8 cellular contexts compared by ENCODE assay signal in genomic region chr1:153985984-153986761, GRCh38. TPM values are rescaled to one million over a fixed set of nuclear protein-coding genes. Genes with fewer than 3 reads are reported as not detected.
A peak's percentile ranks its signal among the peaks of the same experiment; 100 is the strongest.
DNase-seq lines count a peak whose midpoint lies in the region; FAIRE-seq and TF ChIP-seq lines count a peak whose summit lies in the region.

RAB13 (minus strand) TSS chr1:153986339; CDS start chr1:153986236, 103 bp downstream.

- no peaks in the 10 kb centered on the region for H3F3A ChIP-seq in smooth muscle cell (ENCODE audit: low read depth)

- H3K4me3 ChIP-seq in HUES64 (ENCODE audit: low read length) (peak within 1 kb of the TSS; percentile 89), coronary artery (peak within 1 kb of the TSS; percentile 83), kidney (ENCODE audit: low read length in 2 of 2) (peak within 1 kb of the TSS; percentile 94 to 96), smooth muscle cell (peak within 1 kb of the TSS; percentile 61)

- peaks cover 8% of the 10 kb centered on the region; the same call in 1 of the 2 replicates for H3K4me1 ChIP-seq in HUES64 (ENCODE audit: insufficient read depth, low read length)
- peaks cover 6 to 15% of the 10 kb centered on the region in 2 donors for H3K4me1 ChIP-seq in kidney (ENCODE audit: control insufficient read depth in 1 of 2, insufficient read depth in 1 of 2, low read depth in 1 of 2, low read length in 2 of 2)
- H3K4me1 ChIP-seq in smooth muscle cell (ENCODE audit: low read depth), result peaks cover 14% of the 10 kb centered on the region

- TF ChIP-seq CTCF in coronary artery (IDR thresholded peaks at IDR 0.05) (no peak), kidney (IDR thresholded peaks at IDR 0.05; ENCODE audit: borderline replicate concordance, extremely low read depth, insufficient read depth) (no peak), smooth muscle cell (IDR thresholded peaks at IDR 0.05; ENCODE audit: borderline replicate concordance, insufficient read depth, poor library complexity, severe bottlenecking) (no peak)

- peaks cover 19% of the 10 kb centered on the region for H3K79me2 ChIP-seq in smooth muscle cell (ENCODE audit: low read depth)

- H3K9me3 ChIP-seq in HUES64 (ENCODE audit: insufficient read depth, low read depth, low read length) (no peaks in the 10 kb centered on the region), kidney (ENCODE audit: control insufficient read depth in 1 of 2, low read length in 2 of 2) (no peaks in the 10 kb centered on the region), smooth muscle cell (replicated peaks; ENCODE audit: low read depth) (no peaks in the 10 kb centered on the region)

- peak; percentile 65 for DNase-seq in D341Med (ENCODE audit: low spot score)
- peak; percentile 76 for DNase-seq in RCC 7860 (ENCODE audit: low spot score)
- peak; percentile 96 for DNase-seq in coronary artery (ENCODE audit: low spot score)
- DNase-seq in kidney, result peak; percentile 96
- DNase-seq in smooth muscle cell (lab: John Stamatoyannopoulos, UW; ENCODE audit: unreplicated experiment), result peak; percentile 69
- DNase-seq in stimulated activated naive CD4-positive, alpha-beta T cell treated with Interleukin-2 at 50 U/mL for 16 hours (lab: John Stamatoyannopoulos, UW), result no peak
- no peak for DNase-seq in retina

- H3K9ac ChIP-seq in HUES64 (ENCODE audit: low read depth, low read length) (peak within 1 kb of the TSS; percentile 83), kidney (ENCODE audit: low read length in 2 of 2) (peak within 1 kb of the TSS; percentile 95 to 96), smooth muscle cell (ENCODE audit: low read depth) (peak within 1 kb of the TSS; percentile 68)

- FAIRE-seq in RCC 7860 (lab: Jason Lieb, UNC) (no peak), kidney (lab: Jason Lieb, UNC) (no peak)

- H3K4me2 ChIP-seq in smooth muscle cell, result peak within 1 kb of the TSS; percentile 87

- peaks cover 30% of the 10 kb centered on the region for H3K36me3 ChIP-seq in HUES64 (ENCODE audit: insufficient read depth, low read length)
- H3K36me3 ChIP-seq in kidney (ENCODE audit: control insufficient read depth in 1 of 2, insufficient read depth in 2 of 2, low read length in 2 of 2), result no peaks in the 10 kb centered on the region
- H3K36me3 ChIP-seq in smooth muscle cell (ENCODE audit: low read depth), result no peaks in the 10 kb centered on the region

- WGBS in HUES64, result 2% methylated on average over 30 of the region's 31 CpGs
- 1% methylated on average over 25 of the region's 31 CpGs for WGBS in smooth muscle cell (ENCODE audit: low lambda C conversion rate)

- H4K20me1 ChIP-seq in smooth muscle cell (ENCODE audit: low read depth), result peaks cover 7% of the 10 kb centered on the region

- H3K27me3 ChIP-seq in HUES64 (ENCODE audit: insufficient read depth, low read length) (no peaks in the 10 kb centered on the region), smooth muscle cell (ENCODE audit: low read depth) (no peaks in the 10 kb centered on the region)

- intact Hi-C loops in kidney (cut with DNase I), result loop anchor here (10.0 kb wide), 1 partner anchor 191 kb away; no protein-coding TSS in a partner anchor

- H3K27ac ChIP-seq in HUES64 (ENCODE audit: low read depth, low read length) (peak within 1 kb of the TSS; percentile 76), coronary artery (peak within 1 kb of the TSS; percentile 86 to 90), kidney (ENCODE audit: low read depth in 2 of 2, low read length in 2 of 2) (peak within 1 kb of the TSS; percentile 90 to 92), smooth muscle cell (ENCODE audit: low read depth) (peak within 1 kb of the TSS; percentile 75)

- peak within 1 kb of the TSS; percentile 87 for H2AFZ ChIP-seq in smooth muscle cell (ENCODE audit: low read depth)

RNA-seq across cellular contexts. Expression of gene RAB13, which starts in this region (rescaled TPM):
- 128 TPM for polyA plus RNA-seq in HUES64 (2013, experiment 1 of 2)
- polyA plus RNA-seq in HUES64 (2013, experiment 2 of 2), result 128 TPM
- total RNA-seq in kidney, result 142 TPM
- 226 TPM for polyA plus RNA-seq in kidney (ENCODE audit: insufficient read depth, low read depth, low replicate concordance)
- total RNA-seq in smooth muscle cell, result 41.4 and 48.3 TPM in 2 replicates
- 131 and 144 TPM in 2 replicates for polyA plus RNA-seq in smooth muscle cell

Comparison
In these comparisons a context has a peak if more than half of its experiments do, and no peak if none do; other contexts are left out.
1. DNase-seq: peak in D341Med (single experiment), RCC 7860 (single experiment), coronary artery (single experiment), kidney (single experiment) and smooth muscle cell (single experiment); none in stimulated activated naive CD4-positive, alpha-beta T cell treated with Interleukin-2 at 50 U/mL for 16 hours (single experiment) and retina (single experiment).
2. Peak in every context shown above with its lines, with median percentiles within 50 percentile points of each other: H3K27ac ChIP-seq, H3K4me3 ChIP-seq and H3K9ac ChIP-seq.